Comparison of ENCODE assay signal across 22 cellular contexts in genomic region chr2:185179783-185180182, GRCh38.
"Had no signal": no experiment of that assay in that cellular context is flagged by ENCODE, and none has a peak within 500 bp of the region (broad histone marks: within the 10 kb centered on the region; RNA-seq: fewer than 3 reads in every experiment).

No MANE protein-coding gene starts in this region.

- H3K4me3 ChIP-seq: breast epithelium, esophagus squamous epithelium, heart right ventricle, neural progenitor cell, right atrium auricular region, stomach, thyroid gland, upper lobe of left lung had no signal

- H2AFZ ChIP-seq: neural progenitor cell had no signal

- H3K9ac ChIP-seq: neural progenitor cell had no signal

- H3K27me3 ChIP-seq: breast epithelium, esophagus squamous epithelium, heart right ventricle, neural progenitor cell, right atrium auricular region, stomach, thyroid gland, upper lobe of left lung had no signal

- H3K4me2 ChIP-seq: neural progenitor cell had no signal

- H3K27ac ChIP-seq: breast epithelium, esophagus squamous epithelium, heart right ventricle, neural progenitor cell, right atrium auricular region, stomach, thyroid gland, upper lobe of left lung had no signal

- H3K9me3 ChIP-seq: breast epithelium, esophagus squamous epithelium, heart right ventricle, right atrium auricular region, thyroid gland, upper lobe of left lung had no signal

- ATAC-seq: activated CD4-positive, alpha-beta T cell treated with anti-CD3 and anti-CD28 coated beads for 36 hours; activated naive CD4-positive, alpha-beta T cell treated with anti-CD3 and anti-CD28 coated beads, Interleukin-2, amount 50 U/mL, for 72 hours; activated T-cell treated with anti-CD3 and anti-CD28 coated beads, Interleukin-2, amount 50 U/mL, for 72 hours; heart right ventricle; naive thymus-derived CD8-positive, alpha-beta T cell; stimulated activated naive B cell treated with anti-CD40 and anti-IgM and Interleukin-4, amounts not matched to agents 10 μg/mL and 1 μg/mL and 100 μg/mL, for 72 hours had no signal

- H3K4me1 ChIP-seq: breast epithelium, esophagus squamous epithelium, heart right ventricle, neural progenitor cell, right atrium auricular region, stomach, thyroid gland, upper lobe of left lung had no signal

- DNase-seq: activated CD4-positive, alpha-beta T cell treated with anti-CD3 and anti-CD28 coated beads for 36 hours; activated CD4-positive, alpha-beta T cell treated with anti-CD3 and anti-CD28 coated beads, Interleukin-2, amount 50 U/mL, for 4 hours; activated CD4-positive, CD25-positive, alpha-beta regulatory T cell; activated naive CD4-positive, alpha-beta T cell; activated T-cell treated with anti-CD3 and anti-CD28 coated beads for 4 hours; activated T-cell treated with anti-CD3 and anti-CD28 coated beads, Interleukin-2, amount 50 U/mL, for 72 hours; central memory CD4-positive, alpha-beta T cell; effector CD4-positive, alpha-beta T cell; esophagus squamous epithelium; foreskin melanocyte; heart right ventricle; naive thymus-derived CD8-positive, alpha-beta T cell; stimulated activated CD4-positive, alpha-beta T cell treated with anti-CD3 and anti-CD28 coated beads, Interleukin-15, amount 100 ng/mL, for 24 hours; stimulated activated CD4-positive, alpha-beta T cell treated with anti-CD3 and anti-CD28 coated beads, Interleukin-2, amount 100 ng/mL, for 24 hours; stimulated activated naive B cell treated with anti-CD40 and anti-IgM and Interleukin-4, amounts not matched to agents 10 μg/mL and 1 μg/mL and 100 μg/mL, for 72 hours; stomach; thyroid gland; upper lobe of left lung had no signal

- H3K36me3 ChIP-seq: esophagus squamous epithelium, heart right ventricle, neural progenitor cell, right atrium auricular region, stomach, thyroid gland, upper lobe of left lung had no signal
